Comparison of ENCODE assay signal across 8 cellular contexts in the genomic region with DNA sequence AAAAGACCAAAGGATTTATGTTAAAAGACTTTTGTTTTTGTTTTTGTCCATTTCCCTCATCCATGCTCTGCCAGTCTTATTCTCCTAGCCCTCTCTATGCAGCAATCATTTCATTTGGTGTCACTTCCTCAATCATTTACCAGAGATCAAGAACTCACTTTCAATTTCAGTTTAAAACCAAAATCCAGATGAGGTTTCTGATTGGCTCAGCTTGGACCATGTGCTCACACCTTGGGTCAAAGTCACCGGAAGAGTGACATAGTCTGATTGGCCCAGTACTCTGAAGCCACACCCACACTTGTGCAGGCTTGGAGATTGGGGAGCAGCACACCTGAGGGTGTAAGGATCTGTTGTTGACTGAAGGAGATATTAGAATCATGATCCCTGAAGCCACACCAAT.
DNase-seq lines count a peak whose midpoint lies in the region; ATAC-seq and TF ChIP-seq lines count a peak whose summit lies in the region.

No MANE protein-coding gene starts in this region.

- intact Hi-C loops in activated T-helper 2 cell treated with anti-CD3 and anti-CD28 coated beads, Interferon-gamma antibody, Interleukin-2, Interleukin-4, amounts not matched to agents 10 μg/mL and 5 μg/mL and 100 μg/mL, durations not matched to agents 14 hours and 24 hours and 36 hours (cut with micrococcal nuclease), result loop anchor here (2.0 kb wide), 1 partner anchor 43 kb away; no protein-coding TSS in a partner anchor
- intact Hi-C loops in thyroid gland (cut with DNase I), result no loop called here

- H3K27ac ChIP-seq in osteoblast (ENCODE audit: low read depth, low read length) (no peak overlapping the region), thyroid gland (no peak overlapping the region)

- H3K27me3 ChIP-seq in osteoblast (ENCODE audit: insufficient read depth, low read length), result no peaks in the 10 kb centered on the region
- H3K27me3 ChIP-seq in thyroid gland, result no peaks in the 10 kb centered on the region

- no peaks in the 10 kb centered on the region for H3K36me3 Mint-ChIP-seq in activated T-helper 2 cell treated with anti-CD3 and anti-CD28 coated beads, Interferon-gamma antibody, Interleukin-2, Interleukin-4, amounts not matched to agents 10 μg/mL and 5 μg/mL and 100 μg/mL, durations not matched to agents 14 hours and 24 hours and 36 hours (ENCODE audit: low read depth)

- TF ChIP-seq CTCF in osteoblast (IDR thresholded peaks at IDR 0.05; ENCODE audit: extremely low read depth, low read depth, low read length), result no peak
- TF ChIP-seq CTCF in thyroid gland (IDR thresholded peaks at IDR 0.05), result no peak

- peak; percentile 29 for DNase-seq in Caki2 (ENCODE audit: low read depth)
- DNase-seq in activated T-helper 2 cell treated with anti-CD3 and anti-CD28 coated beads, Interferon-gamma antibody, Interleukin-2, Interleukin-4, amounts not matched to agents 10 μg/mL and 5 μg/mL and 100 μg/mL, durations not matched to agents 14 hours and 24 hours and 36 hours (ENCODE audit: low spot score), result peak; percentile 30
- no peak for DNase-seq in osteoblast (ENCODE audit: insufficient read length, low spot score, missing footprints)
- no peak for DNase-seq in NCI-H2081 (lab: John Stamatoyannopoulos, UW)
- no peak for DNase-seq in thyroid gland
- no peak for DNase-seq in effector CD8-positive, alpha-beta T cell (lab: John Stamatoyannopoulos, UW)

- H3K4me3 Mint-ChIP-seq in activated T-helper 2 cell treated with anti-CD3 and anti-CD28 coated beads, Interferon-gamma antibody, Interleukin-2, Interleukin-4, amounts not matched to agents 10 μg/mL and 5 μg/mL and 100 μg/mL, durations not matched to agents 14 hours and 24 hours and 36 hours (ENCODE audit: low read depth), result no peak overlapping the region

- no peak overlapping the region for H2AFZ ChIP-seq in osteoblast (ENCODE audit: low read length)

- H3K4me1 Mint-ChIP-seq in activated T-helper 2 cell treated with anti-CD3 and anti-CD28 coated beads, Interferon-gamma antibody, Interleukin-2, Interleukin-4, amounts not matched to agents 10 μg/mL and 5 μg/mL and 100 μg/mL, durations not matched to agents 14 hours and 24 hours and 36 hours (ENCODE audit: low read depth), result peaks cover 11% of the 10 kb centered on the region

- H3K36me3 ChIP-seq in osteoblast (ENCODE audit: insufficient read depth, low read length) (no peaks in the 10 kb centered on the region), thyroid gland (no peaks in the 10 kb centered on the region)

- TF ChIP-seq POLR2A in thyroid gland (IDR thresholded peaks at IDR 0.05), result no peak

- ATAC-seq in GM19438 (IDR thresholded peaks at IDR 0.05; ENCODE audit: low read depth, unreplicated experiment), result peak; percentile 92
- peak; percentile 85 for ATAC-seq in HG03342 (IDR thresholded peaks at IDR 0.05; ENCODE audit: unreplicated experiment)

- H3K4me2 ChIP-seq in osteoblast (ENCODE audit: insufficient read depth, low read length), result peak overlapping the region; percentile 83

- no peaks in the 10 kb centered on the region for H3K9me3 Mint-ChIP-seq in activated T-helper 2 cell treated with anti-CD3 and anti-CD28 coated beads, Interferon-gamma antibody, Interleukin-2, Interleukin-4, amounts not matched to agents 10 μg/mL and 5 μg/mL and 100 μg/mL, durations not matched to agents 14 hours and 24 hours and 36 hours

- no peaks in the 10 kb centered on the region for H3K9me3 ChIP-seq in osteoblast (ENCODE audit: low read depth, low read length)
- no peaks in the 10 kb centered on the region for H3K9me3 ChIP-seq in thyroid gland

- H3K4me3 ChIP-seq in osteoblast (ENCODE audit: insufficient read depth, low read length) (peak overlapping the region; percentile 71), thyroid gland (replicated peaks in 1 of 3) (no peak overlapping the region)

- peaks cover 15% of the 10 kb centered on the region for H3K27me3 Mint-ChIP-seq in activated T-helper 2 cell treated with anti-CD3 and anti-CD28 coated beads, Interferon-gamma antibody, Interleukin-2, Interleukin-4, amounts not matched to agents 10 μg/mL and 5 μg/mL and 100 μg/mL, durations not matched to agents 14 hours and 24 hours and 36 hours (ENCODE audit: low read depth)

- in situ Hi-C loops in Caki2 (cut with HindIII; ENCODE audit: low pct_unique_long_range_greater_than_20kb, low sequenced_read_pairs), result no loop called here

- H3K27ac Mint-ChIP-seq in activated T-helper 2 cell treated with anti-CD3 and anti-CD28 coated beads, Interferon-gamma antibody, Interleukin-2, Interleukin-4, amounts not matched to agents 10 μg/mL and 5 μg/mL and 100 μg/mL, durations not matched to agents 14 hours and 24 hours and 36 hours, result no peak overlapping the region

- H3K4me1 ChIP-seq in osteoblast (ENCODE audit: insufficient read depth, low read length) (peaks cover 5% of the 10 kb centered on the region), thyroid gland (peaks cover 0 to 4% of the 10 kb centered on the region in 2 donors)

- 68 to 71% methylated on average over 1 of the region's 1 CpG for WGBS in thyroid gland, 2 donors

- no peaks in the 10 kb centered on the region for H3K79me2 ChIP-seq in osteoblast (ENCODE audit: insufficient read depth, low read length)

- no peaks in the 10 kb centered on the region for H4K20me1 ChIP-seq in osteoblast (ENCODE audit: insufficient read depth, low read length)

Comparison
In these comparisons a context has a peak if more than half of its experiments do, and no peak if none do; other contexts are left out.
1. DNase-seq: peak in Caki2 (single experiment) and activated T-helper 2 cell treated with anti-CD3 and anti-CD28 coated beads, Interferon-gamma antibody, Interleukin-2, Interleukin-4, amounts not matched to agents 10 μg/mL and 5 μg/mL and 100 μg/mL, durations not matched to agents 14 hours and 24 hours and 36 hours (single experiment); none in osteoblast (single experiment), NCI-H2081 (0 of 2), thyroid gland (0 of 2) and effector CD8-positive, alpha-beta T cell (single experiment).